In genomic region chr19:19263886-19264487, GRCh38 we compare ENCODE assay signal across 1 cellular context.
TF ChIP-seq lines count a peak whose summit lies in the region.

No MANE protein-coding gene starts in this region.

TF ChIP-seq in HepG2, 621 proteins besides CTCF, POLR2A, EP300 and RAD21:
- 0 out of 2 replicates have a peak, but pooled peaks have one; percentile 73 for TF ChIP-seq ZKSCAN8 (CRISPR knock-in tag; IDR thresholded peaks at IDR 0.05; ENCODE audit: borderline replicate concordance)
- no peak for TF ChIP-seq HMG20A (CRISPR knock-in tag; IDR thresholded peaks at IDR 0.05; ENCODE audit: borderline replicate concordance)
TF ChIP-seq in HepG2: peak in this region for 1.
